ENCODE assay signal across 16 cellular contexts in the genomic region with DNA sequence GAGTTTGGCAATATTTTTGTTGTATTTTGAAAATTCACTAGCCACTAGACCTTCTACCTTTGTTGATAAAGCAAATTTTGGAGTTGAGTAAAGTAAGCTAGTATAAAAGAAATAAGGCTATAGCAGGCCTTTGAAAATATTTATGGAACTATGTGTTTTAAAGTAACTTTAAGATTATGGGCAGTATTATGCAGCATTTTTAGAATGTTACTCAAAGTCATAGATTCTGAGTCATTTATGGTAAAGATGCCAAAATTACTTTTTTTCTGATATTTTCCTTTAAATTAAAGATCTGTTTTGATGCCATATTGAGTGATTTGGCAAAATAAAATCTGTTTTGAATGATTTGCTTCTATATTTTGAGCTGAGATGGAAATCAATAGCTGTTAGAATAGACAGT. TPM values are rescaled to one million over a fixed set of nuclear protein-coding genes. Genes with fewer than 3 reads are reported as not detected.
DNase-seq lines count a peak whose midpoint lies in the region; ATAC-seq, FAIRE-seq and TF ChIP-seq lines count a peak whose summit lies in the region.
"Had no signal": no experiment of that assay in that cellular context is flagged by ENCODE, and none has a peak within 500 bp of the region (broad histone marks: within the 10 kb centered on the region; RNA-seq: fewer than 3 reads in every experiment).

No MANE protein-coding gene starts in this region.

- no peak for ATAC-seq in activated CD4-positive, alpha-beta T cell treated with anti-CD3 and anti-CD28 coated beads for 36 hours
- ATAC-seq: K562 had no signal

- no peak overlapping the region for H3K4me3 ChIP-seq in smooth muscle cell
- H3K4me3 ChIP-seq: K562 had no signal

- H3F3A ChIP-seq in smooth muscle cell (ENCODE audit: low read depth): no peaks in the 10 kb centered on the region

- H3K9me3 ChIP-seq in smooth muscle cell (replicated peaks; ENCODE audit: low read depth): no peaks in the 10 kb centered on the region

- H4K20me1 ChIP-seq in smooth muscle cell (ENCODE audit: low read depth): no peaks in the 10 kb centered on the region

- H3K9me3 Mint-ChIP-seq in activated CD4-positive, alpha-beta T cell treated with anti-CD3 and anti-CD28 coated beads for 36 hours (ENCODE audit: low read depth): no peaks in the 10 kb centered on the region

- peak overlapping the region; percentile 14 for H3K27ac ChIP-seq in smooth muscle cell (ENCODE audit: low read depth)
- H3K27ac ChIP-seq: 22Rv1 had no signal

- no peak for DNase-seq in activated CD4-positive, alpha-beta T cell treated with anti-CD3 and anti-CD28 coated beads for 36 hours
- no peak for DNase-seq in activated CD4-positive, alpha-beta T cell treated with anti-CD3 and anti-CD28 coated beads for 4 hours
- DNase-seq in HTR-8/SVneo (ENCODE audit: insufficient read length, low spot score) (no peak), dedifferentiated amniotic fluid mesenchymal stem cell (ENCODE audit: extremely low spot score) (peak; percentile 36), smooth muscle cell (lab: John Stamatoyannopoulos, UW; ENCODE audit: unreplicated experiment) (no peak), NCI-H2107 treated with DMSO at 0.1 percent for 48 hours (lab: John Stamatoyannopoulos, UW; ENCODE audit: unreplicated experiment) (no peak)
- no peak for DNase-seq in stimulated activated CD4-positive, alpha-beta T cell treated with anti-CD3 and anti-CD28 coated beads, Interleukin-12 subunit alpha, Interleukin-12 subunit beta, amount 100 ng/mL, for 4 hours
- no peak for DNase-seq in activated CD4-positive, alpha-beta T cell treated with anti-CD3 and anti-CD28 coated beads, Interleukin-2, amount 50 U/mL, for 48 hours
- DNase-seq: CD4-positive, alpha-beta memory T cell; DMS79 treated with DMSO at 0.1 percent for 48 hours; H7; NCI-H187; NCI-H69; SHP77 had no signal

- H3K27me3 Mint-ChIP-seq in activated CD4-positive, alpha-beta T cell treated with anti-CD3 and anti-CD28 coated beads for 36 hours: no peaks in the 10 kb centered on the region
- H3K27me3 Mint-ChIP-seq: CD4-positive, alpha-beta memory T cell had no signal

- CTCF ChIA-PET in activated CD4-positive, alpha-beta T cell treated with anti-CD3 and anti-CD28 coated beads for 36 hours (lab: Charles Lee): no interaction called here

- FAIRE-seq in HTR-8/SVneo (lab: Jason Lieb, UNC): peak; percentile 36
- FAIRE-seq: K562 had no signal

- intact Hi-C loops in activated CD4-positive, alpha-beta T cell treated with anti-CD3 and anti-CD28 coated beads for 36 hours (cut with DNase I, micrococcal nuclease): loop anchor here in 1 of 2 experiments (1.0 to 5.0 kb wide), 3 partner anchors 25 to 58 kb away; partner anchors contain the start of gene SYNE2

- peaks cover 53% of the 10 kb centered on the region for H3K4me1 Mint-ChIP-seq in activated CD4-positive, alpha-beta T cell treated with anti-CD3 and anti-CD28 coated beads for 36 hours

- peak overlapping the region; percentile 28 for H3K4me2 ChIP-seq in smooth muscle cell

- no peak overlapping the region for H3K9ac ChIP-seq in smooth muscle cell (ENCODE audit: low read depth)

- no peaks in the 10 kb centered on the region for H3K79me2 ChIP-seq in smooth muscle cell (ENCODE audit: low read depth)

- TF ChIP-seq CTCF in smooth muscle cell (IDR thresholded peaks at IDR 0.05; ENCODE audit: borderline replicate concordance, insufficient read depth, poor library complexity, severe bottlenecking): no peak

- H3K4me3 Mint-ChIP-seq in activated CD4-positive, alpha-beta T cell treated with anti-CD3 and anti-CD28 coated beads for 36 hours: no peak overlapping the region

- no peaks in the 10 kb centered on the region for H3K36me3 ChIP-seq in smooth muscle cell (ENCODE audit: low read depth)

- POLR2A ChIA-PET in activated CD4-positive, alpha-beta T cell treated with anti-CD3 and anti-CD28 coated beads for 36 hours (lab: Charles Lee): interaction anchor here (0.6 to 0.7 kb wide), 2 partner anchors 355 to 433 kb away, joined by 3 read pairs; no protein-coding TSS in a partner anchor

- no peak overlapping the region for H2AFZ ChIP-seq in smooth muscle cell (ENCODE audit: low read depth)

- peak overlapping the region; percentile 51 for H3K27ac Mint-ChIP-seq in activated CD4-positive, alpha-beta T cell treated with anti-CD3 and anti-CD28 coated beads for 36 hours

- no peaks in the 10 kb centered on the region for H3K27me3 ChIP-seq in smooth muscle cell (ENCODE audit: low read depth)

- peaks cover 17% of the 10 kb centered on the region for H3K4me1 ChIP-seq in smooth muscle cell (ENCODE audit: low read depth)

- H3K36me3 Mint-ChIP-seq in activated CD4-positive, alpha-beta T cell treated with anti-CD3 and anti-CD28 coated beads for 36 hours (ENCODE audit: low read depth): peaks cover 9% of the 10 kb centered on the region

RNA-seq across cellular contexts. Expression of gene SYNE2, which starts 57.2 kb away (rescaled TPM):
- total RNA-seq in activated CD4-positive, alpha-beta T cell treated with anti-CD3 and anti-CD28 coated beads for 36 hours: 10 to 100 TPM; 18.4 to 21.8 TPM
- total RNA-seq in smooth muscle cell: 20.9 and 26.6 TPM in 2 replicates
- polyA plus RNA-seq in smooth muscle cell: 4.8 and 7.2 TPM in 2 replicates
